In the genomic region with DNA sequence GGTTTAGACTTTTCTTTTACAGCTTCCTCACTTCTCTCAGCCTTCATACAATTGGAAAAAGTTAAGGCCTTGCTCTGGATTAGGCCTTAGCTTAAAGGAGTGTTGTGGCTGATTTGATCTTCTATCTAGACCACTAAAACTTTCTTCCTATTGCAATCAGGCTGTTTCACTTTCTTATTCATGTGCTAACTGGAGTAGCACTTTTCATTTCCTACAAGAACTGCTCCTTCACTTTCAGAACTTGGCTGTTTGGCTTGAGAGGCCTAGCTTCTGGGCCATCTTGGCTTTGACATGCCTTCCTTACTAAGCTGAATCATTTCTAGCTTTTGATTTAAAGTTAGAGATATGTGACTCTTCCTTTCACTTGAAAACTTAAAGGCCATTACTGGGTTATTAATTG, we compare ENCODE assay signal across 23 cellular contexts.
DNase-seq lines count a peak whose midpoint lies in the region; ATAC-seq and TF ChIP-seq lines count a peak whose summit lies in the region.
"Had no signal": no experiment of that assay in that cellular context is flagged by ENCODE, and none has a peak within 500 bp of the region (broad histone marks: within the 10 kb centered on the region; RNA-seq: fewer than 3 reads in every experiment).

No MANE protein-coding gene starts in this region.

- no peaks in the 10 kb centered on the region for H3K36me3 ChIP-seq in gastrocnemius medialis
- H3K36me3 ChIP-seq: tibial nerve had no signal

- no peak overlapping the region for H3K27ac ChIP-seq in gastrocnemius medialis
- H3K27ac ChIP-seq: tibial nerve had no signal

- TF ChIP-seq CTCF in lower leg skin (IDR thresholded peaks at IDR 0.05) = no peak
- TF ChIP-seq CTCF in gastrocnemius medialis (IDR thresholded peaks at IDR 0.05 in 4 of 5, conservative IDR thresholded peaks at IDR 0.05 in 1 of 5) = no peak

- intact Hi-C loops in lower leg skin (cut with DNase I; ENCODE audit: low total_unique reads) = no loop called here
- intact Hi-C loops in gastrocnemius medialis (cut with DNase I; ENCODE audit: low total_unique reads) = no loop called here

- DNase-seq in Jurkat, Clone E6-1 (ENCODE audit: low read depth, low spot score) = peak; percentile 17
- DNase-seq in occipital lobe (lab: John Stamatoyannopoulos, UW) = no peak
- no peak for DNase-seq in lower leg skin (ENCODE audit: low spot score in 2 of 2)
- DNase-seq in gastrocnemius medialis = no peak
- DNase-seq: activated CD4-positive, CD25-positive, alpha-beta regulatory T cell; activated CD8-positive, alpha-beta memory T cell treated with anti-CD3 and anti-CD28 coated beads for 24 hours; activated naive CD4-positive, alpha-beta T cell treated with anti-CD3 and anti-CD28 coated beads, Interleukin-2, amount 50 U/mL, for 16 hours; activated T-cell treated with anti-CD3 and anti-CD28 coated beads, Interleukin-2, amount 50 U/mL, for 48 hours; effector CD8-positive, alpha-beta T cell; HCEC 1CT; kidney; NCI-H1092 treated with DMSO at 0.1 percent for 48 hours; NCI-H2081 treated with DMSO at 0.1 percent for 48 hours; NCI-H510A; retina; stimulated activated CD4-positive, alpha-beta T cell treated with anti-CD3 and anti-CD28 coated beads, Interleukin-4, amount 100 ng/mL, for 1 hour; T1000 had no signal

- no peaks in the 10 kb centered on the region for H3K9me3 ChIP-seq in gastrocnemius medialis

- ATAC-seq in GM18858 (IDR thresholded peaks at IDR 0.05; ENCODE audit: unreplicated experiment) = peak; percentile 62
- peak; percentile 71 for ATAC-seq in GM19467 (IDR thresholded peaks at IDR 0.05; ENCODE audit: unreplicated experiment)
- ATAC-seq in HG02938 (IDR thresholded peaks at IDR 0.05; ENCODE audit: unreplicated experiment) = peak; percentile 65
- no peak for ATAC-seq in GM18517 (IDR thresholded peaks at IDR 0.05; ENCODE audit: unreplicated experiment)
- ATAC-seq in gastrocnemius medialis = no peak
- ATAC-seq: esophagus mucosa had no signal

- no peak overlapping the region for H3K4me3 ChIP-seq in Jurkat, Clone E6-1 (ENCODE audit: low read length)
- H3K4me3 ChIP-seq in lower leg skin (ENCODE audit: low read depth, poor library complexity, severe bottlenecking) = no peak overlapping the region
- no peak overlapping the region for H3K4me3 ChIP-seq in gastrocnemius medialis
- H3K4me3 ChIP-seq: tibial nerve had no signal

- H3K27me3 ChIP-seq in gastrocnemius medialis = peaks cover 0 to 3% (median 0%) of the 10 kb centered on the region in 3 donors
- H3K27me3 ChIP-seq: tibial nerve had no signal

- TF ChIP-seq POLR2A in lower leg skin (IDR thresholded peaks at IDR 0.05) = no peak
- no peak for TF ChIP-seq POLR2A in gastrocnemius medialis (IDR thresholded peaks at IDR 0.05)

- H3K4me1 ChIP-seq in gastrocnemius medialis = no peaks in the 10 kb centered on the region
- H3K4me1 ChIP-seq: tibial nerve had no signal

- in situ Hi-C loops in gastrocnemius medialis (cut with MboI; ENCODE audit: low sequenced_read_pairs in 4 of 4) = no loop called here

Comparison
In these comparisons a context has a peak if more than half of its experiments do, and no peak if none do; other contexts are left out.
1. ATAC-seq: peak in GM18858 (single experiment), GM19467 (single experiment) and HG02938 (single experiment); none in GM18517 (single experiment) and gastrocnemius medialis (0 of 2).